Comparison of ENCODE assay signal across 14 cellular contexts in genomic region chr17:15392326-15392739, GRCh38. TPM values are rescaled to one million over a fixed set of nuclear protein-coding genes. Genes with fewer than 3 reads are reported as not detected.
DNase-seq lines count a peak whose midpoint lies in the region; ATAC-seq, FAIRE-seq and TF ChIP-seq lines count a peak whose summit lies in the region.
"Had no signal": no experiment of that assay in that cellular context is flagged by ENCODE, and none has a peak within 500 bp of the region (broad histone marks: within the 10 kb centered on the region; RNA-seq: fewer than 3 reads in every experiment).

No MANE protein-coding gene starts in this region.

- H3F3A ChIP-seq in GM23248 (ENCODE audit: insufficient read depth), result peaks cover 11% of the 10 kb centered on the region

- H3K27ac ChIP-seq in GM23248 (peak overlapping the region; percentile 68), small intestine (ENCODE audit: low read depth in 1 of 2, low read length in 1 of 2) (peak overlapping the region in 1 of 2 donors; percentile 69), caudate nucleus (ENCODE audit: low read depth, low read length) (no peak overlapping the region)
- H3K27ac ChIP-seq: ascending aorta, right lobe of liver had no signal

- peak; percentile 98 for DNase-seq in GM23248
- DNase-seq in fibroblast of the aortic adventitia (ENCODE audit: low read depth), result peak; percentile 84
- peak; percentile 28 for DNase-seq in small intestine
- no peak for DNase-seq in putamen (ENCODE audit: low spot score)
- DNase-seq in activated T-cell treated with anti-CD3 and anti-CD28 coated beads for 4 hours, result no peak
- DNase-seq in caudate nucleus (lab: John Stamatoyannopoulos, UW), result no peak
- no peak for DNase-seq in HAP-1 (ENCODE audit: low spot score in 2 of 2)
- DNase-seq: activated CD8-positive, alpha-beta memory T cell treated with anti-CD3 and anti-CD28 coated beads for 24 hours; Karpas-422; mesendoderm; NCI-H524; right lobe of liver had no signal

- H3K4me1 ChIP-seq in GM23248 (ENCODE audit: insufficient read depth) (peaks cover 10% of the 10 kb centered on the region), small intestine (ENCODE audit: control insufficient read depth in 2 of 2, insufficient read depth in 1 of 2, low read depth in 1 of 2, low read length in 1 of 2) (no peaks in the 10 kb centered on the region), HAP-1 (no peaks in the 10 kb centered on the region)
- H3K4me1 ChIP-seq: ascending aorta, right lobe of liver had no signal

- H3K9ac ChIP-seq in GM23248, result peak overlapping the region; percentile 28; the same call in 1 of the 2 replicates

- FAIRE-seq in small intestine (lab: Jason Lieb, UNC), result no peak

- no peaks in the 10 kb centered on the region for H4K20me1 ChIP-seq in GM23248 (ENCODE audit: insufficient read depth)

- ATAC-seq in SK-N-SH treated with all-trans-retinoic acid at 6 μM for 48 hours, result peak; percentile 78; the same call in 2 of the 3 replicates
- ATAC-seq: right lobe of liver had no signal

- H3K27me3 ChIP-seq in GM23248 (replicated peaks; ENCODE audit: insufficient read depth) (no peaks in the 10 kb centered on the region), small intestine (ENCODE audit: control insufficient read depth in 2 of 2, insufficient read depth in 2 of 2, low read length in 2 of 2) (no peaks in the 10 kb centered on the region), HAP-1 (ENCODE audit: low read depth) (no peaks in the 10 kb centered on the region)
- H3K27me3 ChIP-seq: ascending aorta, right lobe of liver had no signal

- H3K4me3 ChIP-seq in GM23248, result no peak overlapping the region
- H3K4me3 ChIP-seq in fibroblast of the aortic adventitia (ENCODE audit: low read depth, low read length), result no peak overlapping the region
- H3K4me3 ChIP-seq in small intestine (ENCODE audit: low read depth in 1 of 2, low read length in 2 of 2), result no peak overlapping the region
- no peak overlapping the region for H3K4me3 ChIP-seq in HAP-1
- H3K4me3 ChIP-seq: ascending aorta, right lobe of liver had no signal

- no peak for TF ChIP-seq CTCF in fibroblast of the aortic adventitia (IDR thresholded peaks at IDR 0.05; ENCODE audit: insufficient read depth, low read length)

- no peak overlapping the region for H3K4me2 ChIP-seq in GM23248 (ENCODE audit: unreplicated experiment)

- no peak overlapping the region for H2AFZ ChIP-seq in GM23248

- 1 to 3% methylated on average over 5 of the region's 5 CpGs for WGBS in GM23248 (ENCODE audit: low coverage in 1 of 2, low lambda C conversion rate in 2 of 2, missing lambda C conversion rate in 2 of 2), 2 experiments
- WGBS in small intestine, 3 donors, result 62 to 67% (median 64%) methylated on average over 5 of the region's 5 CpGs

- H3K79me2 ChIP-seq in GM23248 (ENCODE audit: insufficient read depth), result no peaks in the 10 kb centered on the region

- H3K36me3 ChIP-seq in GM23248 (ENCODE audit: low read depth), result no peaks in the 10 kb centered on the region
- no peaks in the 10 kb centered on the region for H3K36me3 ChIP-seq in small intestine (ENCODE audit: control insufficient read depth in 2 of 2, insufficient read depth in 2 of 2, low read length in 2 of 2)
- no peaks in the 10 kb centered on the region for H3K36me3 ChIP-seq in HAP-1 (replicated peaks)
- H3K36me3 ChIP-seq: ascending aorta, right lobe of liver had no signal

- H3K9me3 ChIP-seq in GM23248 (ENCODE audit: low read depth) (no peaks in the 10 kb centered on the region), small intestine (ENCODE audit: control insufficient read depth, low read depth) (no peaks in the 10 kb centered on the region), HAP-1 (0 out of 2 replicates have a peak, but pooled peaks cover under 1% of the 10 kb centered on the region)
- H3K9me3 ChIP-seq: ascending aorta, right lobe of liver had no signal

- no peaks in the 10 kb centered on the region for H3K9me2 ChIP-seq in GM23248 (ENCODE audit: insufficient read depth)

- in situ Hi-C loops in GM23248 (cut with MboI), result no loop called here
- in situ Hi-C loops in HAP-1 (cut with MboI; ENCODE audit: low sequenced_read_pairs), result no loop called here

TF ChIP-seq in SK-N-SH treated with all-trans-retinoic acid at 6 μM for 48 hours, 23 proteins besides CTCF, POLR2A, EP300 and RAD21:
- TF ChIP-seq ZC3H10 (CRISPR knock-in tag; IDR thresholded peaks at IDR 0.05), result no peak
- no peak for TF ChIP-seq SNAI2 (CRISPR knock-in tag; IDR thresholded peaks at IDR 0.05)
- TF ChIP-seq BACH2 (CRISPR knock-in tag; IDR thresholded peaks at IDR 0.05; ENCODE audit: borderline replicate concordance), result no peak

RNA-seq across cellular contexts. Expression of gene TEKT3, which starts 50.9 kb away (rescaled TPM):
- total RNA-seq in GM23248 (2014; rRNA removed; shearing (Covaris generic)), result not detected in 2 replicates
- polyA plus RNA-seq in GM23248 (2016; fragmentation: Nextera tagmentation; extraction: Ambion mirVana) (not detected in 2 replicates), small intestine (under 1 TPM in 1 of 3 donors, not detected in 2; 0.24 TPM)
- total RNA-seq in fibroblast of the aortic adventitia (ENCODE audit: low replicate concordance), result 0.63 TPM in 1 of 2 replicates, not detected in the other
- total RNA-seq: ascending aorta, right lobe of liver had no signal

Comparison
In these comparisons a context has a peak if more than half of its experiments do, and no peak if none do; other contexts are left out.
1. DNase-seq: peak in GM23248 (single experiment), fibroblast of the aortic adventitia (single experiment) and small intestine (single experiment); none in putamen (single experiment), activated T-cell treated with anti-CD3 and anti-CD28 coated beads for 4 hours (single experiment), caudate nucleus (0 of 61) and HAP-1 (0 of 2).